Comparison of ENCODE assay signal across 8 cellular contexts in the genomic region with DNA sequence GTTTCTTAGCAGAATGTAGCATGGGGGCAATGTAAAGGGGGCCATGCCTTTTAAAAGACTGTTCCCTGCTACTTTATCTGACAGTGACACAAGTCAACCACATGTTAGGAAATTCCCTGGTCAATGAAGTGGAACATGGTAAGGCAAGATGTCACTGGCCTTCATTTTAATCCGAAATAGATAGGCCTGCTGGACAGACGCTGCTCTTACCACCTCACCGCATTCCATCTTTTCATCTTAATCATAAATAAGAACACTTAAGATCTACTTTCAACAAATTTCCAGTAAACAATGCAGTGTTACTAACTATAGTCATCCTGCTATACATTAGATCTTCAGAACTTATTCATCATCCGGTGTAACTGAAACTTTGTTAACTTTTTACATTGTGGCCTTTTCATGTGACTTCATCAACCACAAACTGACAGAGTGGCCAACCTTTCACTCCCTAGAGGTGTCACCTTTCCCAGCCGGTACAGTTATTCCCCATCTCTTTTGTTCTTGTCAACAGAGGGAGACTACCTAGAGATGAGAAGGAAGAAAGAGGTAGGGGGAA. TPM values are rescaled to one million over a fixed set of nuclear protein-coding genes. Genes with fewer than 3 reads are reported as not detected.
A peak's percentile ranks its signal among the peaks of the same experiment; 100 is the strongest.
DNase-seq lines count a peak whose midpoint lies in the region; ATAC-seq and TF ChIP-seq lines count a peak whose summit lies in the region.

No MANE protein-coding gene starts in this region.

- no peaks in the 10 kb centered on the region for H3K9me2 ChIP-seq in GM23338 (ENCODE audit: insufficient read depth)

- no peaks in the 10 kb centered on the region for H3K79me2 ChIP-seq in GM23338 (replicated peaks; ENCODE audit: insufficient read depth)

- H3K27me3 ChIP-seq in GM23338 (ENCODE audit: insufficient read depth) = no peaks in the 10 kb centered on the region

- TF ChIP-seq POLR2A in lower leg skin (IDR thresholded peaks at IDR 0.05) = no peak

- no peaks in the 10 kb centered on the region for H4K20me1 ChIP-seq in GM23338 (replicated peaks; ENCODE audit: insufficient read depth)

- intact Hi-C loops in lower leg skin (cut with DNase I; ENCODE audit: low total_unique reads) = no loop called here

- H3K9me3 Mint-ChIP-seq in GM23338 = no peaks in the 10 kb centered on the region

- no peak for TF ChIP-seq CTCF in GM23338 (conservative IDR thresholded peaks at IDR 0.05; ENCODE audit: low read depth in 2 of 2)
- TF ChIP-seq CTCF in lower leg skin (IDR thresholded peaks at IDR 0.05) = no peak

- peaks cover 30% of the 10 kb centered on the region for H3K4me1 Mint-ChIP-seq in GM23338

- ATAC-seq in GM18858 (IDR thresholded peaks at IDR 0.05; ENCODE audit: unreplicated experiment) = peak; percentile 91
- peak; percentile 64 for ATAC-seq in GM23338

- H3K4me3 ChIP-seq in GM23338 (no peak overlapping the region), lower leg skin (ENCODE audit: low read depth, poor library complexity, severe bottlenecking) (no peak overlapping the region)

- H3K36me3 Mint-ChIP-seq in GM23338 (ENCODE audit: low read depth) = no peaks in the 10 kb centered on the region

- no peak overlapping the region for H3K27ac Mint-ChIP-seq in GM23338

- WGBS in lower leg skin, 2 donors = 70 to 87% methylated on average over 5 of the region's 5 CpGs

- no peak overlapping the region for H3K4me2 ChIP-seq in GM23338

- H2AFZ ChIP-seq in GM23338 = no peak overlapping the region

- H3K27ac ChIP-seq in GM23338 (ENCODE audit: low read depth) = no peak overlapping the region
- peak overlapping the region; percentile 100 for H3K27ac ChIP-seq in KOPT-K1 (ENCODE audit: low read depth, low read length, poor library complexity, severe bottlenecking)

- H3K27me3 Mint-ChIP-seq in GM23338 (ENCODE audit: insufficient read depth, low read depth, poor library complexity) = no peaks in the 10 kb centered on the region

- no peaks in the 10 kb centered on the region for H3F3A ChIP-seq in GM23338 (replicated peaks; ENCODE audit: low read depth)

- H3K4me1 ChIP-seq in GM23338 (ENCODE audit: insufficient read depth) = peaks cover 21% of the 10 kb centered on the region

- no peak overlapping the region for H3K4me3 Mint-ChIP-seq in GM23338

- peak; percentile 16 for DNase-seq in GM23338 (ENCODE audit: low spot score)
- peak; percentile 75 for DNase-seq in kidney tubule cell (ENCODE audit: low spot score)
- no peak for DNase-seq in NCI-H510A treated with DMSO at 0.1 percent for 48 hours (lab: John Stamatoyannopoulos, UW)
- no peak for DNase-seq in lower leg skin (ENCODE audit: low spot score in 2 of 2)
- no peak for DNase-seq in NCI-H2227 (lab: John Stamatoyannopoulos, UW; ENCODE audit: unreplicated experiment)
- DNase-seq in NOMO-1 treated with DMSO at 0.1 percent for 48 hours (lab: John Stamatoyannopoulos, UW; ENCODE audit: unreplicated experiment) = no peak

- H3K36me3 ChIP-seq in GM23338 (ENCODE audit: insufficient read depth) (no peaks in the 10 kb centered on the region), KOPT-K1 (ENCODE audit: insufficient read depth, low read length) (no peaks in the 10 kb centered on the region)

- no peaks in the 10 kb centered on the region for H3K9me3 ChIP-seq in KOPT-K1 (ENCODE audit: insufficient read depth, low read length, poor library complexity, severe bottlenecking)

TF ChIP-seq in GM23338, 12 proteins besides CTCF, POLR2A, EP300 and RAD21 (continues in another document):
- TF ChIP-seq EZH2 (IDR thresholded peaks at IDR 0.05; ENCODE audit: low read depth, unreplicated experiment) (no peak), JUNB (IDR thresholded peaks at IDR 0.05; ENCODE audit: unreplicated experiment) (no peak), POLR2AphosphoS5 (IDR thresholded peaks at IDR 0.05; ENCODE audit: low read depth) (no peak), ZNF331 (CRISPR knock-in tag; IDR thresholded peaks at IDR 0.05; ENCODE audit: low read depth) (no peak), STAT1 (IDR thresholded peaks at IDR 0.05; ENCODE audit: unreplicated experiment) (no peak), EZH2phosphoT487 (IDR thresholded peaks at IDR 0.05; ENCODE audit: unreplicated experiment) (no peak)
- TF ChIP-seq, protein P1, sequence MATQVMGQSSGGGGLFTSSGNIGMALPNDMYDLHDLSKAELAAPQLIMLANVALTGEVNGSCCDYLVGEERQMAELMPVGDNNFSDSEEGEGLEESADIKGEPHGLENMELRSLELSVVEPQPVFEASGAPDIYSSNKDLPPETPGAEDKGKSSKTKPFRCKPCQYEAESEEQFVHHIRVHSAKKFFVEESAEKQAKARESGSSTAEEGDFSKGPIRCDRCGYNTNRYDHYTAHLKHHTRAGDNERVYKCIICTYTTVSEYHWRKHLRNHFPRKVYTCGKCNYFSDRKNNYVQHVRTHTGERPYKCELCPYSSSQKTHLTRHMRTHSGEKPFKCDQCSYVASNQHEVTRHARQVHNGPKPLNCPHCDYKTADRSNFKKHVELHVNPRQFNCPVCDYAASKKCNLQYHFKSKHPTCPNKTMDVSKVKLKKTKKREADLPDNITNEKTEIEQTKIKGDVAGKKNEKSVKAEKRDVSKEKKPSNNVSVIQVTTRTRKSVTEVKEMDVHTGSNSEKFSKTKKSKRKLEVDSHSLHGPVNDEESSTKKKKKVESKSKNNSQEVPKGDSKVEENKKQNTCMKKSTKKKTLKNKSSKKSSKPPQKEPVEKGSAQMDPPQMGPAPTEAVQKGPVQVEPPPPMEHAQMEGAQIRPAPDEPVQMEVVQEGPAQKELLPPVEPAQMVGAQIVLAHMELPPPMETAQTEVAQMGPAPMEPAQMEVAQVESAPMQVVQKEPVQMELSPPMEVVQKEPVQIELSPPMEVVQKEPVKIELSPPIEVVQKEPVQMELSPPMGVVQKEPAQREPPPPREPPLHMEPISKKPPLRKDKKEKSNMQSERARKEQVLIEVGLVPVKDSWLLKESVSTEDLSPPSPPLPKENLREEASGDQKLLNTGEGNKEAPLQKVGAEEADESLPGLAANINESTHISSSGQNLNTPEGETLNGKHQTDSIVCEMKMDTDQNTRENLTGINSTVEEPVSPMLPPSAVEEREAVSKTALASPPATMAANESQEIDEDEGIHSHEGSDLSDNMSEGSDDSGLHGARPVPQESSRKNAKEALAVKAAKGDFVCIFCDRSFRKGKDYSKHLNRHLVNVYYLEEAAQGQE (IDR thresholded peaks at IDR 0.05; ENCODE audit: unreplicated experiment) = no peak
- TF ChIP-seq, protein P2, sequence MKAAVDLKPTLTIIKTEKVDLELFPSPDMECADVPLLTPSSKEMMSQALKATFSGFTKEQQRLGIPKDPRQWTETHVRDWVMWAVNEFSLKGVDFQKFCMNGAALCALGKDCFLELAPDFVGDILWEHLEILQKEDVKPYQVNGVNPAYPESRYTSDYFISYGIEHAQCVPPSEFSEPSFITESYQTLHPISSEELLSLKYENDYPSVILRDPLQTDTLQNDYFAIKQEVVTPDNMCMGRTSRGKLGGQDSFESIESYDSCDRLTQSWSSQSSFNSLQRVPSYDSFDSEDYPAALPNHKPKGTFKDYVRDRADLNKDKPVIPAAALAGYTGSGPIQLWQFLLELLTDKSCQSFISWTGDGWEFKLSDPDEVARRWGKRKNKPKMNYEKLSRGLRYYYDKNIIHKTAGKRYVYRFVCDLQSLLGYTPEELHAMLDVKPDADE (IDR thresholded peaks at IDR 0.05) = no peak

RNA-seq across cellular contexts. Expression of a gene that starts 15.6 kb away (rescaled TPM):
- not detected in 2 replicates for total RNA-seq in GM23338 (2014; rRNA removed; shearing (Covaris generic))
- polyA plus RNA-seq in GM23338 (2016; fragmentation: Nextera tagmentation; extraction: Ambion mirVana) = not detected in 2 replicates
- total RNA-seq in lower leg skin = under 1 TPM in 2 of 4 donors, not detected in 2; 0.34 to 0.45 TPM

Comparison
In these comparisons a context has a peak if more than half of its experiments do, and no peak if none do; other contexts are left out.
1. DNase-seq: peak in GM23338 (single experiment) and kidney tubule cell (single experiment); none in NCI-H510A treated with DMSO at 0.1 percent for 48 hours (single experiment), lower leg skin (0 of 2), NCI-H2227 (single experiment) and NOMO-1 treated with DMSO at 0.1 percent for 48 hours (single experiment).